8 cellular contexts compared by ENCODE assay signal in genomic region chr9:14652729-14653377, GRCh38. TPM values are rescaled to one million over a fixed set of nuclear protein-coding genes. Genes with fewer than 3 reads are reported as not detected.
DNase-seq lines count a peak whose midpoint lies in the region; ATAC-seq, FAIRE-seq and TF ChIP-seq lines count a peak whose summit lies in the region.

No MANE protein-coding gene starts in this region.

- H3K9me3 ChIP-seq in aorta (ENCODE audit: control insufficient read depth, low read length): no peaks in the 10 kb centered on the region

- H3K27me3 ChIP-seq in aorta (ENCODE audit: control insufficient read depth in 1 of 2, insufficient read depth in 2 of 2, low read length in 1 of 2): no peaks in the 10 kb centered on the region

- peak; percentile 40 for FAIRE-seq in RCC 7860 (lab: Jason Lieb, UNC)

- no peaks in the 10 kb centered on the region for H3K4me1 ChIP-seq in aorta (ENCODE audit: control insufficient read depth in 1 of 2, insufficient read depth in 2 of 2, low read length in 2 of 2)

- ATAC-seq in GM19463 (IDR thresholded peaks at IDR 0.05; ENCODE audit: unreplicated experiment): no peak
- ATAC-seq in GM21528 (IDR thresholded peaks at IDR 0.05; ENCODE audit: low FRiP score, unreplicated experiment): no peak
- no peak for ATAC-seq in aorta (ENCODE audit: low FRiP score)

- TF ChIP-seq CTCF in AG09309 (IDR thresholded peaks at IDR 0.05; ENCODE audit: control insufficient read depth, insufficient read depth, low read depth, low read length, missing control alignments) (peak; percentile 45), HFF-Myc (IDR thresholded peaks at IDR 0.05; ENCODE audit: low read depth, low read length, missing control alignments) (peak; percentile 52)

- no peak overlapping the region for H3K4me3 ChIP-seq in AG09309 (ENCODE audit: control insufficient read depth, low read depth, low read length)
- H3K4me3 ChIP-seq in HFF-Myc (replicated peaks; ENCODE audit: low read depth, low read length): no peak overlapping the region
- H3K4me3 ChIP-seq in aorta (ENCODE audit: low read length in 2 of 2): no peak overlapping the region

- 79 to 84% methylated on average over 4 of the region's 4 CpGs for WGBS in aorta, 2 donors

- H3K36me3 ChIP-seq in aorta (ENCODE audit: control insufficient read depth in 1 of 2, insufficient read depth in 2 of 2, low read length in 1 of 2): no peaks in the 10 kb centered on the region

- no peak overlapping the region for H3K27ac ChIP-seq in aorta (ENCODE audit: low read depth in 1 of 2, low read length in 2 of 2)

- no peak for DNase-seq in AG09309 (ENCODE audit: low read depth)
- DNase-seq in HFF-Myc (ENCODE audit: extremely low read depth, low read depth): no peak
- peak; percentile 5 for DNase-seq in RCC 7860 (ENCODE audit: low spot score)
- DNase-seq in glomerular visceral epithelial cell (ENCODE audit: extremely low spot score): peak; percentile 7
- no peak for DNase-seq in activated CD4-positive, CD25-positive, alpha-beta regulatory T cell treated with anti-CD3 and anti-CD28 coated beads, Interleukin-2, amount 50 U/mL, for 72 hours
- DNase-seq in aorta: no peak

- intact Hi-C loops in aorta (cut with DNase I): no loop called here

RNA-seq across cellular contexts. Expression of gene ZDHHC21, which starts 40.4 kb away (rescaled TPM):
- 10 to 100 TPM; 16.3 to 17.7 TPM for total RNA-seq in aorta
- 1 to 10 TPM; 2.3 to 5.1 TPM for polyA plus RNA-seq in aorta

Comparison
In these comparisons a context has a peak if more than half of its experiments do, and no peak if none do; other contexts are left out.
1. DNase-seq: peak in RCC 7860 (single experiment) and glomerular visceral epithelial cell (single experiment); none in AG09309 (single experiment), HFF-Myc (single experiment), activated CD4-positive, CD25-positive, alpha-beta regulatory T cell treated with anti-CD3 and anti-CD28 coated beads, Interleukin-2, amount 50 U/mL, for 72 hours (single experiment) and aorta (0 of 2).